Comparison of ENCODE assay signal across 23 cellular contexts in the genomic region with DNA sequence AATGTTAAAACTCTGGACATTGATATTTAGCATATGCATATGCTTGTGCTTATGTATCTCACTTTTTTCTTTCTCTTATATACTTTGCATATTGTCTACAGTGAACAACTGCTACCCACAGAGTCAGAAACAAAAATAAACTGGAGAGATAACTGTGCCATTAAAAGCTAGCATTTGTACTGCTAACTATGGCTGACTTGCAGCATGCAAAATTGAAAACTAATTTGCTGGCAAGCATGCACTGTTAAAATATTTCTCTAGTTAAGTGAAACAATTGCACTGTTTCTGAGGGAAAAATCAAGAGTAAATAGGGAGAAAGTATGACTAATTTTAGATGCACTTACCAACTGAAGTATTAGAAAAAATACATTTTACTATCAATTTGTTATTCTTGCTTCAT.
"Had no signal": no experiment of that assay in that cellular context is flagged by ENCODE, and none has a peak within 500 bp of the region (broad histone marks: within the 10 kb centered on the region; RNA-seq: fewer than 3 reads in every experiment).

No MANE protein-coding gene starts in this region.

- H2AFZ ChIP-seq: hepatocyte, parathyroid adenoma had no signal

- H3K4me3 ChIP-seq: colonic mucosa, esophagus squamous epithelium, gastrocnemius medialis, hepatocyte, prostate gland, right lobe of liver, spleen, testis, tibial nerve, upper lobe of right lung had no signal

- H3K9ac ChIP-seq: parathyroid adenoma had no signal

- H3K79me2 ChIP-seq: hepatocyte, parathyroid adenoma had no signal

- H3K27me3 ChIP-seq: colonic mucosa, esophagus squamous epithelium, gastrocnemius medialis, hepatocyte, right lobe of liver, spleen, testis, tibial nerve, upper lobe of right lung had no signal

- H3K4me1 ChIP-seq: colonic mucosa, parathyroid adenoma, prostate gland, upper lobe of right lung had no signal

- ATAC-seq: naive thymus-derived CD4-positive, alpha-beta T cell; right lobe of liver; stimulated activated naive B cell treated with anti-CD40 and anti-IgM and Interleukin-4, amounts not matched to agents 10 μg/mL and 1 μg/mL and 100 μg/mL, for 72 hours; stimulated activated naive CD8-positive, alpha-beta T cell treated with anti-CD3 and anti-CD28 coated beads, Interleukin-15, amount 100 ng/mL, for 72 hours; upper lobe of right lung had no signal

- H3K4me2 ChIP-seq: hepatocyte had no signal

- H3K36me3 ChIP-seq: colonic mucosa, prostate gland had no signal

- H3K9me3 ChIP-seq: colonic mucosa, esophagus squamous epithelium, gastrocnemius medialis, prostate gland, right lobe of liver, spleen, testis, tibial nerve, upper lobe of right lung had no signal

- DNase-seq: cerebellar nuclear complex; colonic mucosa; dermis blood vessel endothelial cell; esophagus squamous epithelium; gastrocnemius medialis; glutamatergic neuron; kidney; left cardiac atrium; naive thymus-derived CD4-positive, alpha-beta T cell; nephron progenitor cell; right lobe of liver; spleen; stimulated activated CD4-positive, alpha-beta T cell treated with anti-CD3 and anti-CD28 coated beads, Interleukin-15, amount 100 ng/mL, for 24 hours; stimulated activated CD4-positive, alpha-beta T cell treated with anti-CD3 and anti-CD28 coated beads, Interleukin-1b, Interleukin-23, amount 100 ng/mL, for 48 hours; stimulated activated CD4-positive, alpha-beta T cell treated with anti-CD3 and anti-CD28 coated beads, Interleukin-4, amount 100 ng/mL, for 4 hours; stimulated activated naive B cell treated with anti-CD40 and anti-IgM and Interleukin-4, amounts not matched to agents 10 μg/mL and 1 μg/mL and 100 μg/mL, for 72 hours; stimulated activated naive CD8-positive, alpha-beta T cell treated with anti-CD3 and anti-CD28 coated beads, Interleukin-15, amount 100 ng/mL, for 72 hours; testis; upper lobe of right lung had no signal

- H3K27ac ChIP-seq: colonic mucosa, esophagus squamous epithelium, gastrocnemius medialis, hepatocyte, parathyroid adenoma, prostate gland, right lobe of liver, spleen, testis, upper lobe of right lung had no signal

- FAIRE-seq: kidney had no signal
